Comparison of ENCODE assay signal across 8 cellular contexts in the genomic region with DNA sequence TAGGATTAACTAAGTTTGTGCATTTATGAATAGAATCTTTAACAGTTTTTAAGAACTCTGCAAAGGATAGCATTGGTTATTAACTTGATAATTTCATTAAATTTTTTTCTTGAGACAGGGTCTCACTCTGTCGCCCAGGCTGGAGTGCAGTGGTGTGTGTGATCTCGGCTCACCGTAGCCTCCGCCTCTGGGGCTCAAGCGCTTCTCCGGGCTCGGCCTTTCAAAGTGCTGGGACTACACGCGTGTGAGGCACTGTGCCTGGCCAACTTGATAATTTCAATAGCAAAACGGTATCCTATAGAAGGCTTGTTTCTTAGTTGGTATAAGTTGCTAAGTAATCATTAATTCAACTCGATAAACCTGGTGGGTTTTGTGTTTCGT. TPM values are rescaled to one million over a fixed set of nuclear protein-coding genes. Genes with fewer than 3 reads are reported as not detected.
A peak's percentile ranks its signal among the peaks of the same experiment; 100 is the strongest.
DNase-seq lines count a peak whose midpoint lies in the region; ATAC-seq and TF ChIP-seq lines count a peak whose summit lies in the region.

No MANE protein-coding gene starts in this region.

- H3K36me3 ChIP-seq in adipocyte (ENCODE audit: control insufficient read depth, insufficient read depth, low read length, severe bottlenecking) (no peaks in the 10 kb centered on the region), left lung (no peaks in the 10 kb centered on the region), vagina (no peaks in the 10 kb centered on the region)

- ATAC-seq in HG03139 (IDR thresholded peaks at IDR 0.05; ENCODE audit: unreplicated experiment), result peak; percentile 19
- ATAC-seq in left lung, result peak; percentile 48

- intact Hi-C loops in left lung (cut with DNase I) (no loop called here), vagina (cut with DNase I) (no loop called here)

- H3K4me3 ChIP-seq in adipocyte (ENCODE audit: low read length) (peak overlapping the region; percentile 88), left lung (peak overlapping the region; percentile 43 to 48), vagina (peak overlapping the region; percentile 56 to 67)

- H3K4me1 ChIP-seq in adipocyte (ENCODE audit: control insufficient read depth, insufficient read depth, low read length), result peaks cover 18% of the 10 kb centered on the region
- H3K4me1 ChIP-seq in left lung, result peaks cover 0 to 11% of the 10 kb centered on the region in 2 donors
- peaks cover 6% of the 10 kb centered on the region for H3K4me1 ChIP-seq in vagina

- H3K27ac ChIP-seq in left lung (no peak overlapping the region), vagina (no peak overlapping the region)

- H3K36me3 Mint-ChIP-seq in activated naive CD4-positive, alpha-beta T cell treated with anti-CD3 and anti-CD28 coated beads, Interleukin-2, amount 50 U/mL, for 24 hours, result no peaks in the 10 kb centered on the region

- DNase-seq in activated naive CD4-positive, alpha-beta T cell (lab: John Stamatoyannopoulos, UW), result no peak
- DNase-seq in adipocyte (ENCODE audit: low read depth) (no peak), left lung (no peak), vagina (ENCODE audit: extremely low spot score in 2 of 2) (no peak), KG1 (lab: John Stamatoyannopoulos, UW) (no peak)
- DNase-seq in stimulated activated naive CD4-positive, alpha-beta T cell (lab: John Stamatoyannopoulos, UW), result no peak

- no peaks in the 10 kb centered on the region for H3K9me3 ChIP-seq in adipocyte (ENCODE audit: control insufficient read depth, low read length)
- H3K9me3 ChIP-seq in left lung, result no peaks in the 10 kb centered on the region
- no peaks in the 10 kb centered on the region for H3K9me3 ChIP-seq in vagina

- H3K4me3 Mint-ChIP-seq in activated naive CD4-positive, alpha-beta T cell treated with anti-CD3 and anti-CD28 coated beads, Interleukin-2, amount 50 U/mL, for 24 hours, result peak overlapping the region; percentile 89

- no peak for TF ChIP-seq POLR2A in vagina (IDR thresholded peaks at IDR 0.05)

- peaks cover 18% of the 10 kb centered on the region for H3K4me1 Mint-ChIP-seq in activated naive CD4-positive, alpha-beta T cell treated with anti-CD3 and anti-CD28 coated beads, Interleukin-2, amount 50 U/mL, for 24 hours

- peaks cover 10% of the 10 kb centered on the region for H3K27me3 Mint-ChIP-seq in activated naive CD4-positive, alpha-beta T cell treated with anti-CD3 and anti-CD28 coated beads, Interleukin-2, amount 50 U/mL, for 24 hours

- TF ChIP-seq CTCF in left lung (IDR thresholded peaks at IDR 0.05), result no peak
- TF ChIP-seq CTCF in vagina (IDR thresholded peaks at IDR 0.05), result no peak

- H3K27me3 ChIP-seq in adipocyte (replicated peaks; ENCODE audit: control insufficient read depth, insufficient read depth, low read length), result no peaks in the 10 kb centered on the region
- no peaks in the 10 kb centered on the region for H3K27me3 ChIP-seq in left lung
- H3K27me3 ChIP-seq in vagina, result no peaks in the 10 kb centered on the region

- peak overlapping the region; percentile 83 for H3K9ac ChIP-seq in adipocyte (ENCODE audit: low read length)

- no peaks in the 10 kb centered on the region for H3K9me3 Mint-ChIP-seq in activated naive CD4-positive, alpha-beta T cell treated with anti-CD3 and anti-CD28 coated beads, Interleukin-2, amount 50 U/mL, for 24 hours

- H3K27ac Mint-ChIP-seq in activated naive CD4-positive, alpha-beta T cell treated with anti-CD3 and anti-CD28 coated beads, Interleukin-2, amount 50 U/mL, for 24 hours, result no peak overlapping the region

RNA-seq across cellular contexts. Expression of gene ADNP2, which starts 38.0 kb away (rescaled TPM):
- total RNA-seq in left lung (10 to 100 TPM; 13.5 to 14.4 TPM), vagina (21.4 TPM)
